In the genomic region with DNA sequence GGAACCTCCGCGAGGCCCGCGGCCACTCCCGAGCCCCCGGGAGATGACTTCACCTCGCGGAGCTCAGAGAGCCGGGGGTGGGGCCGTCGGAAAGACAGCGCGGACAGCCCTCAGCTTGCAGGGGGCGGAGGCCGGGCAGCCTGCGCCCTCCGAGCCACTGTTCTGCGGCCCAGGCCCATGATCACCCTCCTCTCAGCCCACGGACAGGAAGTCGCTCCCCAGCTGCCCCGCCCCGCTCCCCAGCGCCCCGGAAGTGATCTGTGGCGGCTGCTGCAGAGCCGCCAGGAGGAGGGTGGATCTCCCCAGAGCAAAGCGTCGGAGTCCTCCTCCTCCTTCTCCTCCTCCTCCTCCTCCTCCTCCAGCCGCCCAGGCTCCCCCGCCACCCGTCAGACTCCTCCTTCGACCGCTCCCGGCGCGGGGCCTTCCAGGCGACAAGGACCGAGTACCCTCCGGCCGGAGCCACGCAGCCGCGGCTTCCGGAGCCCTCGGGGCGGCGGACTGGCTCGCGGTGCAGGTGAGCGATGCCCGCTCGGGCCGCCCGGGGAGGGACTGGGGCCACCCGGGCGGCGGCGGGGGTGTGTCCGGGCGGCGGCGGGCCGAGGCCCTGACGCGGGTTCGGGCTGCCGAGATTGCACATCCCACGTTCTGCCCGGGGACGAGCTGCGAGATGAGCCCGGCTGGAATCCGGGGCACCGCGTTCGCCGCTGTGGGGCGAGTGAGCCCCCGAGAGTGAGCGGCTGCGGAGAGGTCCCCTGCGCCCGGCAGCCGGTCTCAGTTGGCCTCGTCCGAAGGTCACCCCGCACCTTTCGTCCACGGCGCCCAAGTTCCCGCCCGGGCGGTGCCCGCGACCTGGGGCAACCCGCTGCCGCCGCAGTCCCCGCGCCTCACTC, we compare ENCODE assay signal across 8 cellular contexts. TPM values are rescaled to one million over a fixed set of nuclear protein-coding genes. Genes with fewer than 3 reads are reported as not detected.
DNase-seq lines count a peak whose midpoint lies in the region; ATAC-seq and TF ChIP-seq lines count a peak whose summit lies in the region.

A gene with protein sequence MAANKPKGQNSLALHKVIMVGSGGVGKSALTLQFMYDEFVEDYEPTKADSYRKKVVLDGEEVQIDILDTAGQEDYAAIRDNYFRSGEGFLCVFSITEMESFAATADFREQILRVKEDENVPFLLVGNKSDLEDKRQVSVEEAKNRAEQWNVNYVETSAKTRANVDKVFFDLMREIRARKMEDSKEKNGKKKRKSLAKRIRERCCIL (plus strand): TSS at position 261 of the 890 bp plus-strand sequence. CDS start 63,096 bp downstream, outside the sequence.

- peaks cover 37% of the 10 kb centered on the region for H3K4me1 Mint-ChIP-seq in activated naive CD8-positive, alpha-beta T cell treated with anti-CD3 and anti-CD28 coated beads, Interleukin-2, amount 10 ng/mL, durations not matched to agents 7 days and 5 days
- H3K4me1 Mint-ChIP-seq in osteocyte (ENCODE audit: unreplicated experiment): peaks cover 46% of the 10 kb centered on the region

- TF ChIP-seq CTCF in SU-DHL-6 (IDR thresholded peaks at IDR 0.05; ENCODE audit: insufficient read depth, low read length, poor library complexity, severe bottlenecking) (no peak), osteocyte (IDR thresholded peaks at IDR 0.05) (no peak), thoracic aorta (IDR thresholded peaks at IDR 0.05) (no peak)

- ATAC-seq in HG02623 (IDR thresholded peaks at IDR 0.05; ENCODE audit: unreplicated experiment): peak; percentile 93
- peak; percentile 94 for ATAC-seq in activated naive CD8-positive, alpha-beta T cell treated with anti-CD3 and anti-CD28 coated beads, Interleukin-2, amount 10 ng/mL, durations not matched to agents 7 days and 5 days (ENCODE audit: low read depth)
- ATAC-seq in thoracic aorta (ENCODE audit: insufficient number of reproducible peaks, low FRiP score, low read depth): peak; percentile 89

- H4K20me1 ChIP-seq in SU-DHL-6 (ENCODE audit: low read depth, low read length): peaks cover 9% of the 10 kb centered on the region

- H3K36me3 ChIP-seq in SU-DHL-6 (ENCODE audit: low read length) (no peaks in the 10 kb centered on the region), thoracic aorta (no peaks in the 10 kb centered on the region)

- H3K27me3 Mint-ChIP-seq in activated naive CD8-positive, alpha-beta T cell treated with anti-CD3 and anti-CD28 coated beads, Interleukin-2, amount 10 ng/mL, durations not matched to agents 7 days and 5 days: no peaks in the 10 kb centered on the region
- H3K27me3 Mint-ChIP-seq in osteocyte (ENCODE audit: unreplicated experiment): no peaks in the 10 kb centered on the region

- H3K9me3 Mint-ChIP-seq in activated naive CD8-positive, alpha-beta T cell treated with anti-CD3 and anti-CD28 coated beads, Interleukin-2, amount 10 ng/mL, durations not matched to agents 7 days and 5 days: no peaks in the 10 kb centered on the region
- H3K9me3 Mint-ChIP-seq in osteocyte (ENCODE audit: unreplicated experiment): no peaks in the 10 kb centered on the region

- intact Hi-C loops in head of caudate nucleus (cut with DNase I): loop anchor here (5.0 kb wide), 1 partner anchor 56 kb away; a partner anchor contains a TSS

- H3K27ac Mint-ChIP-seq in activated naive CD8-positive, alpha-beta T cell treated with anti-CD3 and anti-CD28 coated beads, Interleukin-2, amount 10 ng/mL, durations not matched to agents 7 days and 5 days: peak within 1 kb of the TSS; percentile 92
- peak within 1 kb of the TSS; percentile 95 for H3K27ac Mint-ChIP-seq in osteocyte (ENCODE audit: unreplicated experiment)

- peaks cover 11% of the 10 kb centered on the region for H3F3A ChIP-seq in SU-DHL-6 (ENCODE audit: insufficient read depth)

- peak within 1 kb of the TSS; percentile 92 for H3K4me2 ChIP-seq in SU-DHL-6 (ENCODE audit: low read depth, low read length, poor library complexity, severe bottlenecking)

- peak within 1 kb of the TSS; percentile 79 for H3K9ac ChIP-seq in SU-DHL-6 (ENCODE audit: low read length)

- H3K36me3 Mint-ChIP-seq in activated naive CD8-positive, alpha-beta T cell treated with anti-CD3 and anti-CD28 coated beads, Interleukin-2, amount 10 ng/mL, durations not matched to agents 7 days and 5 days: peaks cover 8% of the 10 kb centered on the region
- peaks cover 7% of the 10 kb centered on the region for H3K36me3 Mint-ChIP-seq in osteocyte (ENCODE audit: unreplicated experiment)

- peak within 1 kb of the TSS; percentile 44 for H3K27ac ChIP-seq in SU-DHL-6 (ENCODE audit: low read depth, low read length)
- H3K27ac ChIP-seq in thoracic aorta: peak within 1 kb of the TSS; percentile 83 to 85

- H2AFZ ChIP-seq in SU-DHL-6 (ENCODE audit: low read depth, low read length, severe bottlenecking): peak within 1 kb of the TSS; percentile 85

- peaks cover 50% of the 10 kb centered on the region for H3K79me2 ChIP-seq in SU-DHL-6 (ENCODE audit: insufficient read depth, low read length)

- no peaks in the 10 kb centered on the region for H3K9me2 ChIP-seq in SU-DHL-6 (replicated peaks; ENCODE audit: insufficient read depth, low read length)

- DNase-seq in NCI-H1105 (lab: John Stamatoyannopoulos, UW) (peak; percentile 88), head of caudate nucleus (peak; percentile 81 to 98 (median 96)), osteocyte (ENCODE audit: extremely low spot score, unreplicated experiment) (peak; percentile 96), thoracic aorta (ENCODE audit: low spot score) (peak; percentile 58)
- DNase-seq in activated naive CD8-positive, alpha-beta T cell treated with anti-CD3 and anti-CD28 coated beads, Interleukin-2, amount 10 ng/mL, durations not matched to agents 7 days and 5 days: peak; percentile 91

- peaks cover 10 to 39% of the 10 kb centered on the region in 2 donors for H3K4me1 ChIP-seq in thoracic aorta (ENCODE audit: control insufficient read depth in 1 of 2, low read depth in 2 of 2)

- H3K27me3 ChIP-seq in SU-DHL-6 (ENCODE audit: low read length) (no peaks in the 10 kb centered on the region), thoracic aorta (replicated peaks; ENCODE audit: insufficient read depth) (no peaks in the 10 kb centered on the region)

- peak within 1 kb of the TSS; percentile 84 for H3K4me3 ChIP-seq in SU-DHL-6 (ENCODE audit: insufficient read depth, low read length, poor library complexity, severe bottlenecking)
- H3K4me3 ChIP-seq in thoracic aorta: peak within 1 kb of the TSS; percentile 92

- H3K4me3 Mint-ChIP-seq in activated naive CD8-positive, alpha-beta T cell treated with anti-CD3 and anti-CD28 coated beads, Interleukin-2, amount 10 ng/mL, durations not matched to agents 7 days and 5 days: peak within 1 kb of the TSS; percentile 94
- H3K4me3 Mint-ChIP-seq in osteocyte (ENCODE audit: unreplicated experiment): peak within 1 kb of the TSS; percentile 96

- H3K9me3 ChIP-seq in SU-DHL-6 (ENCODE audit: insufficient read depth, low read length) (no peaks in the 10 kb centered on the region), thoracic aorta (no peaks in the 10 kb centered on the region)

- peak; percentile 78 for TF ChIP-seq POLR2A in GM10847 (IDR thresholded peaks at IDR 0.05; ENCODE audit: extremely low read depth, insufficient read length)

- POLR2A ChIA-PET in activated naive CD8-positive, alpha-beta T cell treated with anti-CD3 and anti-CD28 coated beads, Interleukin-2, amount 10 ng/mL, durations not matched to agents 7 days and 5 days (lab: Charles Lee): interaction anchor here (0.6 to 3.5 kb wide), 16 partner anchors 8 to 327 kb away, joined by 3 to 18 read pairs (median 4); a partner anchor contains a TSS

RNA-seq across cellular contexts. Expression of the gene that starts here (rescaled TPM):
- total RNA-seq in activated naive CD8-positive, alpha-beta T cell treated with anti-CD3 and anti-CD28 coated beads, Interleukin-2, amount 10 ng/mL, durations not matched to agents 7 days and 5 days: 10 to 100 TPM; 31.9 to 32.4 TPM
- total RNA-seq in osteocyte: 30.5 and 34.3 TPM in 2 replicates
- total RNA-seq in thoracic aorta: 1 to 10 TPM; 7.3 to 9.8 TPM

Comparison
In these comparisons a context has a peak if more than half of its experiments do, and no peak if none do; other contexts are left out.
1. Peak in every context shown above with its lines: DNase-seq, ATAC-seq, H3K4me3 ChIP-seq and H3K27ac ChIP-seq.